Comparison of ENCODE assay signal across 1 cellular context in the genomic region with DNA sequence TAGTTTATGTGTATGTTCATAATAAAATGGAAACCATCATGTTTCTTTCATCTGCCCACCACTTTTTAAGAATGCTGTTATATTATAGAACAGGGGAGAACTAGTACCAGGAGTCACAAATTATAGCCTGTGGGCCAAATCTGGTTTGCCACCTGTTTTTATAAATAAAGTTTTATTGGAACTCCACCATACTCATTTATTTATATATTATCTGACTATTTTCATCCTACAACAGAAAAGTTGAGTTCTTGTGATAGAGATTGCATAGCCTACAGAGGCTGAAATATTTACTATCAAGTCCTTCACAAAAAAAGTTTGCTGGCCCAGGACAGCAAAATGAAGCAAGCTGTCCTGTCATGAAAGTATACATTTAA.
TF ChIP-seq lines count a peak whose summit lies in the region.

No MANE protein-coding gene starts in this region.

TF ChIP-seq in K562, 482 proteins besides CTCF, POLR2A, EP300 and RAD21:
- TF ChIP-seq, protein P1, sequence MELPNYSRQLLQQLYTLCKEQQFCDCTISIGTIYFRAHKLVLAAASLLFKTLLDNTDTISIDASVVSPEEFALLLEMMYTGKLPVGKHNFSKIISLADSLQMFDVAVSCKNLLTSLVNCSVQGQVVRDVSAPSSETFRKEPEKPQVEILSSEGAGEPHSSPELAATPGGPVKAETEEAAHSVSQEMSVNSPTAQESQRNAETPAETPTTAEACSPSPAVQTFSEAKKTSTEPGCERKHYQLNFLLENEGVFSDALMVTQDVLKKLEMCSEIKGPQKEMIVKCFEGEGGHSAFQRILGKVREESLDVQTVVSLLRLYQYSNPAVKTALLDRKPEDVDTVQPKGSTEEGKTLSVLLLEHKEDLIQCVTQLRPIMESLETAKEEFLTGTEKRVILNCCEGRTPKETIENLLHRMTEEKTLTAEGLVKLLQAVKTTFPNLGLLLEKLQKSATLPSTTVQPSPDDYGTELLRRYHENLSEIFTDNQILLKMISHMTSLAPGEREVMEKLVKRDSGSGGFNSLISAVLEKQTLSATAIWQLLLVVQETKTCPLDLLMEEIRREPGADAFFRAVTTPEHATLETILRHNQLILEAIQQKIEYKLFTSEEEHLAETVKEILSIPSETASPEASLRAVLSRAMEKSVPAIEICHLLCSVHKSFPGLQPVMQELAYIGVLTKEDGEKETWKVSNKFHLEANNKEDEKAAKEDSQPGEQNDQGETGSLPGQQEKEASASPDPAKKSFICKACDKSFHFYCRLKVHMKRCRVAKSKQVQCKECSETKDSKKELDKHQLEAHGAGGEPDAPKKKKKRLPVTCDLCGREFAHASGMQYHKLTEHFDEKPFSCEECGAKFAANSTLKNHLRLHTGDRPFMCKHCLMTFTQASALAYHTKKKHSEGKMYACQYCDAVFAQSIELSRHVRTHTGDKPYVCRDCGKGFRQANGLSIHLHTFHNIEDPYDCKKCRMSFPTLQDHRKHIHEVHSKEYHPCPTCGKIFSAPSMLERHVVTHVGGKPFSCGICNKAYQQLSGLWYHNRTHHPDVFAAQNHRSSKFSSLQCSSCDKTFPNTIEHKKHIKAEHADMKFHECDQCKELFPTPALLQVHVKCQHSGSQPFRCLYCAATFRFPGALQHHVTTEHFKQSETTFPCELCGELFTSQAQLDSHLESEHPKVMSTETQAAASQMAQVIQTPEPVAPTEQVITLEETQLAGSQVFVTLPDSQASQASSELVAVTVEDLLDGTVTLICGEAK (IDR thresholded peaks at IDR 0.05), result peak; percentile 89
- TF ChIP-seq, protein P1 (CRISPR knock-in tag; IDR thresholded peaks at IDR 0.05), result peak; percentile 65
- no peak for TF ChIP-seq PPARD (CRISPR knock-in tag; IDR thresholded peaks at IDR 0.05)
